Comparison of ENCODE assay signal across 26 cellular contexts in genomic region chr5:178524093-178524882, GRCh38.
A peak's percentile ranks its signal among the peaks of the same experiment; 100 is the strongest.
DNase-seq lines count a peak whose midpoint lies in the region; ATAC-seq, FAIRE-seq and TF ChIP-seq lines count a peak whose summit lies in the region.
"Had no signal": no experiment of that assay in that cellular context is flagged by ENCODE, and none has a peak within 500 bp of the region (broad histone marks: within the 10 kb centered on the region; RNA-seq: fewer than 3 reads in every experiment).

No MANE protein-coding gene starts in this region.

- H3K27me3 Mint-ChIP-seq in MCF 10A (ENCODE audit: insufficient read depth, unreplicated experiment) (no peaks in the 10 kb centered on the region), Caco-2 (ENCODE audit: insufficient read depth, unreplicated experiment) (no peaks in the 10 kb centered on the region)

- H3K4me1 Mint-ChIP-seq in MCF 10A (ENCODE audit: insufficient read depth, unreplicated experiment), result peaks cover 14% of the 10 kb centered on the region
- H3K4me1 Mint-ChIP-seq in Caco-2 (ENCODE audit: low read depth, unreplicated experiment), result no peaks in the 10 kb centered on the region

- H3K4me3 Mint-ChIP-seq in MCF 10A (ENCODE audit: unreplicated experiment), result no peak overlapping the region
- H3K4me3 Mint-ChIP-seq in Caco-2 (ENCODE audit: unreplicated experiment), result no peak overlapping the region
- H3K4me3 Mint-ChIP-seq: CD8-positive, alpha-beta T cell; GM23338 had no signal

- no peaks in the 10 kb centered on the region for H3K9me3 ChIP-seq in DND-41 (ENCODE audit: insufficient read depth, low read length, severe bottlenecking)
- H3K9me3 ChIP-seq in RWPE2 (ENCODE audit: severe bottlenecking), result no peaks in the 10 kb centered on the region
- no peaks in the 10 kb centered on the region for H3K9me3 ChIP-seq in HepG2 (ENCODE audit: low read length)
- no peaks in the 10 kb centered on the region for H3K9me3 ChIP-seq in Caco-2
- H3K9me3 ChIP-seq: A549 had no signal

- POLR2A ChIA-PET in HepG2 (lab: Yijun Ruan, JAX) (no interaction called here), MCF 10A (lab: Yijun Ruan, JAX) (no interaction called here), Caco-2 (lab: Charles Lee) (no interaction called here)

- intact Hi-C loops in HepG2 (cut with micrococcal nuclease; ENCODE audit: unreplicated experiment) (no loop called here), sciatic nerve (cut with DNase I) (no loop called here), MCF 10A (cut with micrococcal nuclease) (no loop called here), Caco-2 (cut with micrococcal nuclease; ENCODE audit: unreplicated experiment) (no loop called here)

- CTCF ChIA-PET in HepG2 (lab: Yijun Ruan, JAX; ENCODE audit: low intra/inter-chr PET ratio, low total read pairs) (no interaction called here), MCF 10A (lab: Yijun Ruan, JAX) (interaction anchor here (1.3 kb wide), 1 partner anchor 290 kb away, joined by 3 read pairs; no protein-coding TSS in a partner anchor), Caco-2 (lab: Charles Lee) (no interaction called here)

- in situ Hi-C loops in HepG2 (cut with HindIII; ENCODE audit: extremely low pct_ligation_motif_present, low pct_unique_long_range_greater_than_20kb), result no loop called here

- no TSS peak for BruUV-seq in HepG2 (replicated peaks; lab: Mats Ljungman, UMichigan)
- no TSS peak for BruUV-seq in MCF 10A (replicated peaks; lab: Mats Ljungman, UMichigan)
- no TSS peak for BruUV-seq in Caco-2 (replicated peaks; lab: Mats Ljungman, UMichigan)

- DNase-seq in DND-41, result peak; percentile 49
- peak; percentile 30 for DNase-seq in RWPE2 (ENCODE audit: low spot score)
- DNase-seq in HepG2 (ENCODE audit: low spot score), result no peak
- peak; percentile 52 for DNase-seq in sciatic nerve (ENCODE audit: low spot score)
- no peak for DNase-seq in MCF 10A (ENCODE audit: unreplicated experiment)
- DNase-seq in Caco-2, result no peak
- no peak for DNase-seq in NCI-H2081 treated with DMSO at 0.1 percent for 48 hours (lab: John Stamatoyannopoulos, UW)
- DNase-seq: AML-193; CD8-positive, alpha-beta T cell; DMS153; GDM1; HCEC 1CT; Kasumi-1; NCI-H2029; NCI-H446 treated with DMSO at 0.1 percent for 48 hours; NCI-H526; NCI-H82; PC-9; Right ventricle myocardium superior had no signal

- H3K4me1 ChIP-seq in DND-41 (ENCODE audit: insufficient read depth, low read length) (peaks cover 8% of the 10 kb centered on the region; the same call in 1 of the 2 replicates), RWPE2 (ENCODE audit: insufficient read depth, poor library complexity, severe bottlenecking) (no peaks in the 10 kb centered on the region), HepG2 (ENCODE audit: insufficient read depth, low read length) (no peaks in the 10 kb centered on the region), Caco-2 (no peaks in the 10 kb centered on the region)
- H3K4me1 ChIP-seq: A549, SJSA1 had no signal

- TF ChIP-seq EP300 in HepG2 (IDR thresholded peaks at IDR 0.05; ENCODE audit: low read depth in 2 of 2, low read length in 2 of 2) (no peak), HepG2 (CRISPR knock-in tag; IDR thresholded peaks at IDR 0.05; ENCODE audit: borderline replicate concordance) (no peak)

- no peak for FAIRE-seq in HepG2 (lab: Jason Lieb, UNC)
- FAIRE-seq: A549, GM12878, K562 had no signal

- H3K27ac ChIP-seq in DND-41 (ENCODE audit: low read length), result no peak overlapping the region
- no peak overlapping the region for H3K27ac ChIP-seq in RWPE2 (ENCODE audit: poor library complexity, severe bottlenecking)
- no peak overlapping the region for H3K27ac ChIP-seq in HepG2 (ENCODE audit: extremely low read length, insufficient read depth, low read length)
- H3K27ac ChIP-seq: A549, C4-2B, PC-9, SJSA1 had no signal

- no peaks in the 10 kb centered on the region for H3K79me2 ChIP-seq in DND-41 (ENCODE audit: insufficient read depth, low read length)
- H3K79me2 ChIP-seq in HepG2 (ENCODE audit: insufficient read depth, low read length), result no peaks in the 10 kb centered on the region

- no peak for TF ChIP-seq CTCF in DND-41 (IDR thresholded peaks at IDR 0.05; ENCODE audit: borderline replicate concordance, extremely low read depth, low read length, poor library complexity, severe bottlenecking)
- no peak for TF ChIP-seq CTCF in RWPE2 (IDR thresholded peaks at IDR 0.05; ENCODE audit: poor library complexity, severe bottlenecking)
- TF ChIP-seq CTCF in HepG2 (CRISPR knock-in tag; IDR thresholded peaks at IDR 0.05), result no peak
- no peak for TF ChIP-seq CTCF in MCF 10A (IDR thresholded peaks at IDR 0.05; ENCODE audit: unreplicated experiment)
- no peak for TF ChIP-seq CTCF in Caco-2 (IDR thresholded peaks at IDR 0.05; ENCODE audit: insufficient read depth in 1 of 2, low read depth in 1 of 2, low read length in 1 of 2, severe bottlenecking in 1 of 2, unreplicated experiment in 1 of 2)

- H3K36me3 ChIP-seq in DND-41 (ENCODE audit: insufficient read depth, low read length) (no peaks in the 10 kb centered on the region), RWPE2 (ENCODE audit: low read depth) (no peaks in the 10 kb centered on the region), HepG2 (replicated peaks in 1 of 2; ENCODE audit: control insufficient read depth in 1 of 2, insufficient read depth in 2 of 2, low read length in 2 of 2) (no peaks in the 10 kb centered on the region), Caco-2 (ENCODE audit: control insufficient read depth, insufficient read depth, low read length) (no peaks in the 10 kb centered on the region)
- H3K36me3 ChIP-seq: SJSA1 had no signal

- no peak for TF ChIP-seq RAD21 in HepG2 (CRISPR knock-in tag; IDR thresholded peaks at IDR 0.05)

- no peak for TF ChIP-seq POLR2A in HepG2 (IDR thresholded peaks at IDR 0.05; ENCODE audit: insufficient read depth in 1 of 2, low read depth in 2 of 2, low read length in 2 of 2)

- no peak overlapping the region for H3K9ac ChIP-seq in DND-41 (ENCODE audit: low read depth, low read length)
- H3K9ac ChIP-seq in HepG2 (ENCODE audit: insufficient read depth, low read depth, low read length), result no peak overlapping the region

- H3K27me3 ChIP-seq in DND-41 (ENCODE audit: insufficient read depth, low read length, poor library complexity) (no peaks in the 10 kb centered on the region), RWPE2 (ENCODE audit: insufficient read depth, poor library complexity, severe bottlenecking) (no peaks in the 10 kb centered on the region), HepG2 (ENCODE audit: control insufficient read depth in 1 of 2, insufficient read depth in 2 of 2, low read length in 2 of 2) (peaks cover 5 to 25% of the 10 kb centered on the region in 2 experiments; a peak in 3 of 5 replicates), Caco-2 (replicated peaks; ENCODE audit: control insufficient read depth, insufficient read depth, low read length) (no peaks in the 10 kb centered on the region)
- H3K27me3 ChIP-seq: SJSA1 had no signal

- ATAC-seq in DND-41 (ENCODE audit: insufficient read depth, low read depth), result peak; percentile 45; the same call in 1 of the 3 replicates
- no peak for ATAC-seq in RWPE2 (ENCODE audit: low read depth)
- ATAC-seq in HepG2, result no peak
- ATAC-seq in sciatic nerve, result no peak
- ATAC-seq in GM19463 (IDR thresholded peaks at IDR 0.05; ENCODE audit: unreplicated experiment), result no peak
- ATAC-seq: A549; CD8-positive, alpha-beta T cell; GM12878; GM23338; K562 had no signal

- H3K9me3 Mint-ChIP-seq in MCF 10A (ENCODE audit: unreplicated experiment) (peaks cover 9% of the 10 kb centered on the region), Caco-2 (ENCODE audit: unreplicated experiment) (peaks cover 9% of the 10 kb centered on the region)
- H3K9me3 Mint-ChIP-seq: CD8-positive, alpha-beta T cell had no signal

- no peak overlapping the region for H3K4me2 ChIP-seq in DND-41 (ENCODE audit: insufficient read depth, low read length)
- H3K4me2 ChIP-seq in HepG2 (ENCODE audit: low read depth, low read length), result no peak overlapping the region
- H3K4me2 ChIP-seq: A549, GM23338, PC-9 had no signal

- H3K36me3 Mint-ChIP-seq in MCF 10A (ENCODE audit: insufficient read depth, unreplicated experiment) (no peaks in the 10 kb centered on the region), Caco-2 (ENCODE audit: insufficient read depth, unreplicated experiment) (peaks cover 6% of the 10 kb centered on the region)
- H3K36me3 Mint-ChIP-seq: CD8-positive, alpha-beta T cell had no signal

- no peak overlapping the region for H3K4me3 ChIP-seq in DND-41 (ENCODE audit: low read depth in 1 of 2, low read length in 2 of 2)
- no peak overlapping the region for H3K4me3 ChIP-seq in RWPE2 (ENCODE audit: severe bottlenecking)
- no peak overlapping the region for H3K4me3 ChIP-seq in HepG2 (replicated peaks in 1 of 3; ENCODE audit: insufficient read depth in 1 of 3, low read depth in 2 of 3, low read length in 3 of 3)
- H3K4me3 ChIP-seq in Caco-2 (ENCODE audit: low read depth, low read length), result no peak overlapping the region
- H3K4me3 ChIP-seq: A549, GM12878, GM23338, K562, PC-9, SJSA1 had no signal

- H3K27ac Mint-ChIP-seq in MCF 10A (ENCODE audit: low read depth, unreplicated experiment), result no peak overlapping the region
- H3K27ac Mint-ChIP-seq in Caco-2 (ENCODE audit: unreplicated experiment), result no peak overlapping the region
- H3K27ac Mint-ChIP-seq: CD8-positive, alpha-beta T cell; GM23338 had no signal

- H2AFZ ChIP-seq in DND-41 (ENCODE audit: low read depth, low read length) (no peak overlapping the region), HepG2 (ENCODE audit: low read length) (no peak overlapping the region)
- H2AFZ ChIP-seq: GM23338, PC-9 had no signal

- H4K20me1 ChIP-seq in DND-41 (ENCODE audit: insufficient read depth, low read length), result no peaks in the 10 kb centered on the region
- 0 out of 2 replicates have a peak, but pooled peaks cover 4% of the 10 kb centered on the region for H4K20me1 ChIP-seq in HepG2 (ENCODE audit: insufficient read depth, low read length)

- 13% methylated on average over 7 of the region's 10 CpGs for WGBS in HepG2 (ENCODE audit: low lambda C conversion rate)

TF ChIP-seq in HepG2, 621 proteins besides CTCF, POLR2A, EP300 and RAD21:
- TF ChIP-seq SALL2 (CRISPR knock-in tag; IDR thresholded peaks at IDR 0.05), result no peak
- 0 out of 2 replicates have a peak, but pooled peaks have one; percentile 62 for TF ChIP-seq ZNF329 (CRISPR knock-in tag; IDR thresholded peaks at IDR 0.05; ENCODE audit: low read depth)
TF ChIP-seq in HepG2: peak in this region for 1.

Comparison
In these comparisons a context has a peak if more than half of its experiments do, and no peak if none do; other contexts are left out.
1. DNase-seq: peak in DND-41 (single experiment), RWPE2 (single experiment) and sciatic nerve (single experiment); none in HepG2 (single experiment), MCF 10A (single experiment), Caco-2 (0 of 2) and NCI-H2081 treated with DMSO at 0.1 percent for 48 hours (single experiment).